25 cellular contexts compared by ENCODE assay signal in genomic region chr5:89187268-89187667, GRCh38.
"Had no signal": no experiment of that assay in that cellular context is flagged by ENCODE, and none has a peak within 500 bp of the region (broad histone marks: within the 10 kb centered on the region; RNA-seq: fewer than 3 reads in every experiment).

No MANE protein-coding gene starts in this region.

- H3K36me3 ChIP-seq: esophagus squamous epithelium, heart right ventricle, lower lobe of right lung, prostate gland, spleen, thoracic aorta, tibial nerve, upper lobe of left lung had no signal

- H3K27ac ChIP-seq: esophagus squamous epithelium, heart right ventricle, lower lobe of right lung, prostate gland, skin epidermis, spleen, thoracic aorta, tibial nerve, upper lobe of left lung had no signal

- ATAC-seq: effector memory CD8-positive, alpha-beta T cell; heart right ventricle; left ventricle myocardium superior; lower lobe of right lung; naive thymus-derived CD8-positive, alpha-beta T cell; right cardiac atrium; stimulated activated naive B cell treated with anti-CD40 and anti-IgM and Interleukin-4, amounts not matched to agents 10 μg/mL and 1 μg/mL and 100 μg/mL, for 72 hours had no signal

- H3K27me3 ChIP-seq: esophagus squamous epithelium, heart right ventricle, spleen, tibial nerve, upper lobe of left lung had no signal

- DNase-seq: cortex of kidney; effector memory CD8-positive, alpha-beta T cell; erythroblast; esophagus squamous epithelium; foreskin melanocyte; glutamatergic neuron; heart right ventricle; hippocampal formation; immature natural killer cell; left ventricle myocardium superior; lower lobe of right lung; naive thymus-derived CD8-positive, alpha-beta T cell; nephron progenitor cell; nucleus accumbens; right cardiac atrium; spleen; stimulated activated CD4-positive, alpha-beta T cell treated with anti-CD3 and anti-CD28 coated beads, Interleukin-2, amount 100 ng/mL, for 48 hours; stimulated activated naive B cell treated with anti-CD40 and anti-IgM and Interleukin-4, amounts not matched to agents 10 μg/mL and 1 μg/mL and 100 μg/mL, for 72 hours; upper lobe of left lung had no signal

- H3K4me1 ChIP-seq: esophagus squamous epithelium, lower lobe of right lung, prostate gland, spleen, tibial nerve, upper lobe of left lung had no signal

- FAIRE-seq: keratinocyte, urothelium cell line had no signal

- H3K4me3 ChIP-seq: esophagus squamous epithelium, heart right ventricle, lower lobe of right lung, prostate gland, skin epidermis, spleen, thoracic aorta, tibial nerve, upper lobe of left lung had no signal

- H3K9me3 ChIP-seq: esophagus squamous epithelium, heart right ventricle, lower lobe of right lung, prostate gland, spleen, thoracic aorta, tibial nerve, upper lobe of left lung had no signal
